18 cellular contexts compared by ENCODE assay signal in the genomic region with DNA sequence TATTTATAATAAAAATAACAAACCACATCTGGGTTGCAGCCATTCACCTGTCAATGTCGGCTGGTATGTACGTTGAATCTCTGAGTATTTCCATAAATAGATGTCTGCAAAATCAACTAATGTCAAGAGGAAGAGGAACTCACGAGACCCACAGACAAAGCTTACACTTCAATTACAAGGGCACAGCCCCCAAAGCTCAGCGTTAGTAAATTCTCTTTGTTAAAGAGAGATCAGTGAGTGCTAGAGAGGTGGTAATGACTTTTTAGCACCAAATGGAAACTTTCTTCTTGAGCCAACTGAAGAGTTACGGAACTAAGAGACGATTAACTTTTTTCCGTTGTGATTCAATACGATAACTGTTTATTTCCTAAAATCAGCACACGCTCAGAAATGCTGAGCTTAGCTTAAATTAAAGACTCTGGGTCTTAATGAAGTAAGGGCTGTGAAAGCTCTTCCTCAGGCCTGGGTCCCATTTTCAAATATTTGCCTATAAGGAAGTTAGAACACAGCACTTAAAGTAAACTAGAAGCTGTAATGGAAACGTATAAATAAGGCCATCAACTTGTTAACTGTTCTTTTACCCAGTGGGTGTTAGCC. TPM values are rescaled to one million over a fixed set of nuclear protein-coding genes. Genes with fewer than 3 reads are reported as not detected.
DNase-seq lines count a peak whose midpoint lies in the region; ATAC-seq and TF ChIP-seq lines count a peak whose summit lies in the region.
"Had no signal": no experiment of that assay in that cellular context is flagged by ENCODE, and none has a peak within 500 bp of the region (broad histone marks: within the 10 kb centered on the region; RNA-seq: fewer than 3 reads in every experiment).

No MANE protein-coding gene starts in this region.

- H3K4me3 ChIP-seq in suprapubic skin: no peak overlapping the region
- no peak overlapping the region for H3K4me3 ChIP-seq in esophagus muscularis mucosa
- H3K4me3 ChIP-seq: adrenal gland, coronary artery, pancreas had no signal

- H3K36me3 Mint-ChIP-seq in activated naive CD4-positive, alpha-beta T cell treated with anti-CD3 and anti-CD28 coated beads, Interleukin-2, amount 50 U/mL, for 24 hours: peaks cover 9% of the 10 kb centered on the region
- H3K36me3 Mint-ChIP-seq in activated naive CD4-positive, alpha-beta T cell treated with anti-CD3 and anti-CD28 coated beads, Interleukin-2, amount 10 ng/mL, durations not matched to agents 7 days and 5 days: peaks cover 39% of the 10 kb centered on the region
- peaks cover 85% of the 10 kb centered on the region for H3K36me3 Mint-ChIP-seq in effector memory CD8-positive, alpha-beta T cell (ENCODE audit: insufficient read depth)

- H3K27ac Mint-ChIP-seq in activated naive CD4-positive, alpha-beta T cell treated with anti-CD3 and anti-CD28 coated beads, Interleukin-2, amount 50 U/mL, for 24 hours: peak overlapping the region; percentile 14
- no peak overlapping the region for H3K27ac Mint-ChIP-seq in activated naive CD4-positive, alpha-beta T cell treated with anti-CD3 and anti-CD28 coated beads, Interleukin-2, amount 10 ng/mL, durations not matched to agents 7 days and 5 days
- H3K27ac Mint-ChIP-seq in effector memory CD8-positive, alpha-beta T cell: peak overlapping the region; percentile 64 to 83
- H3K27ac Mint-ChIP-seq: activated CD8-positive, alpha-beta memory T cell treated with anti-CD3 and anti-CD28 coated beads, Interleukin-2, amount 10 ng/mL, durations not matched to agents 7 days and 5 days; T-helper 2 cell treated with Interferon-gamma antibody and Interleukin-4, amounts not matched to agents 5 μg/mL and 100 μg/mL, for 36 hours had no signal

- H3K9me3 ChIP-seq in suprapubic skin (no peaks in the 10 kb centered on the region), esophagus muscularis mucosa (no peaks in the 10 kb centered on the region)
- H3K9me3 ChIP-seq: adrenal gland, pancreas had no signal

- peaks cover 9% of the 10 kb centered on the region for H3K4me1 Mint-ChIP-seq in activated naive CD4-positive, alpha-beta T cell treated with anti-CD3 and anti-CD28 coated beads, Interleukin-2, amount 50 U/mL, for 24 hours
- peaks cover 4% of the 10 kb centered on the region for H3K4me1 Mint-ChIP-seq in activated naive CD4-positive, alpha-beta T cell treated with anti-CD3 and anti-CD28 coated beads, Interleukin-2, amount 10 ng/mL, durations not matched to agents 7 days and 5 days
- H3K4me1 Mint-ChIP-seq in effector memory CD8-positive, alpha-beta T cell (ENCODE audit: low read depth in 2 of 2): peaks cover 11 to 24% of the 10 kb centered on the region in 2 donors
- H3K4me1 Mint-ChIP-seq: H9 had no signal

- no peaks in the 10 kb centered on the region for H3K27me3 Mint-ChIP-seq in activated naive CD4-positive, alpha-beta T cell treated with anti-CD3 and anti-CD28 coated beads, Interleukin-2, amount 50 U/mL, for 24 hours
- no peaks in the 10 kb centered on the region for H3K27me3 Mint-ChIP-seq in activated naive CD4-positive, alpha-beta T cell treated with anti-CD3 and anti-CD28 coated beads, Interleukin-2, amount 10 ng/mL, durations not matched to agents 7 days and 5 days
- no peaks in the 10 kb centered on the region for H3K27me3 Mint-ChIP-seq in effector memory CD8-positive, alpha-beta T cell
- H3K27me3 Mint-ChIP-seq: activated CD8-positive, alpha-beta memory T cell treated with anti-CD3 and anti-CD28 coated beads, Interleukin-2, amount 10 ng/mL, durations not matched to agents 7 days and 5 days had no signal

- H3K4me3 Mint-ChIP-seq in activated naive CD4-positive, alpha-beta T cell treated with anti-CD3 and anti-CD28 coated beads, Interleukin-2, amount 50 U/mL, for 24 hours: no peak overlapping the region
- no peak overlapping the region for H3K4me3 Mint-ChIP-seq in activated naive CD4-positive, alpha-beta T cell treated with anti-CD3 and anti-CD28 coated beads, Interleukin-2, amount 10 ng/mL, durations not matched to agents 7 days and 5 days
- no peak overlapping the region for H3K4me3 Mint-ChIP-seq in effector memory CD8-positive, alpha-beta T cell
- H3K4me3 Mint-ChIP-seq: activated CD8-positive, alpha-beta memory T cell treated with anti-CD3 and anti-CD28 coated beads, Interleukin-2, amount 10 ng/mL, durations not matched to agents 7 days and 5 days; H9; T-helper 2 cell treated with Interferon-gamma antibody and Interleukin-4, amounts not matched to agents 5 μg/mL and 100 μg/mL, for 36 hours had no signal

- ATAC-seq in effector memory CD8-positive, alpha-beta T cell (replicated peaks): no peak
- ATAC-seq in GM21360 (IDR thresholded peaks at IDR 0.05; ENCODE audit: unreplicated experiment): no peak
- ATAC-seq: activated CD8-positive, alpha-beta memory T cell treated with anti-CD3 and anti-CD28 coated beads, Interleukin-2, amount 10 ng/mL, durations not matched to agents 7 days and 5 days had no signal

- H3K4me1 ChIP-seq in suprapubic skin (peaks cover 15% of the 10 kb centered on the region), esophagus muscularis mucosa (no peaks in the 10 kb centered on the region)
- H3K4me1 ChIP-seq: adrenal gland had no signal

- TF ChIP-seq POLR2A in Raji (IDR thresholded peaks at IDR 0.05; ENCODE audit: insufficient read depth, low read depth, low read length): peak; percentile 9; the same call in 1 of the 2 replicates
- TF ChIP-seq POLR2A in suprapubic skin (IDR thresholded peaks at IDR 0.05): no peak
- TF ChIP-seq POLR2A in esophagus muscularis mucosa (IDR thresholded peaks at IDR 0.05; ENCODE audit: low read depth): no peak

- H3K27me3 ChIP-seq in suprapubic skin: no peaks in the 10 kb centered on the region
- H3K27me3 ChIP-seq in esophagus muscularis mucosa: no peaks in the 10 kb centered on the region
- H3K27me3 ChIP-seq: adrenal gland, pancreas had no signal

- H3K9me3 Mint-ChIP-seq in activated naive CD4-positive, alpha-beta T cell treated with anti-CD3 and anti-CD28 coated beads, Interleukin-2, amount 50 U/mL, for 24 hours: no peaks in the 10 kb centered on the region
- no peaks in the 10 kb centered on the region for H3K9me3 Mint-ChIP-seq in activated naive CD4-positive, alpha-beta T cell treated with anti-CD3 and anti-CD28 coated beads, Interleukin-2, amount 10 ng/mL, durations not matched to agents 7 days and 5 days
- no peaks in the 10 kb centered on the region for H3K9me3 Mint-ChIP-seq in effector memory CD8-positive, alpha-beta T cell
- H3K9me3 Mint-ChIP-seq: H9; T-helper 2 cell treated with Interferon-gamma antibody and Interleukin-4, amounts not matched to agents 5 μg/mL and 100 μg/mL, for 36 hours had no signal

- no peak for TF ChIP-seq CTCF in suprapubic skin (IDR thresholded peaks at IDR 0.05)
- TF ChIP-seq CTCF in esophagus muscularis mucosa (IDR thresholded peaks at IDR 0.05): no peak

- DNase-seq in activated naive CD4-positive, alpha-beta T cell treated with anti-CD3 and anti-CD28 coated beads, Interleukin-2, amount 10 ng/mL, durations not matched to agents 7 days and 5 days: no peak
- no peak for DNase-seq in effector memory CD8-positive, alpha-beta T cell
- no peak for DNase-seq in suprapubic skin (ENCODE audit: low spot score in 2 of 2)
- no peak for DNase-seq in posterior cingulate gyrus
- DNase-seq in esophagus muscularis mucosa (ENCODE audit: extremely low spot score): no peak
- DNase-seq: activated CD8-positive, alpha-beta memory T cell treated with anti-CD3 and anti-CD28 coated beads, Interleukin-2, amount 10 ng/mL, durations not matched to agents 7 days and 5 days; adrenal gland; DMS79 treated with DMSO at 0.1 percent for 48 hours; H9; mesendoderm; NCI-H1417; NCI-H446; pancreas had no signal

- WGBS in suprapubic skin: 49% methylated on average over 10 of the region's 10 CpGs
- WGBS in esophagus muscularis mucosa: 44% methylated on average over 10 of the region's 10 CpGs

- H3K27ac ChIP-seq in suprapubic skin (peak overlapping the region; percentile 16), esophagus muscularis mucosa (replicated peaks in 1 of 4) (peak overlapping the region in 1 of 4 donors; percentile 5)

- TF ChIP-seq EP300 in suprapubic skin (IDR thresholded peaks at IDR 0.05) (no peak), esophagus muscularis mucosa (IDR thresholded peaks at IDR 0.05) (no peak)

- intact Hi-C loops in posterior cingulate gyrus (cut with DNase I) (no loop called here), esophagus muscularis mucosa (cut with DNase I) (no loop called here)

- H3K36me3 ChIP-seq in suprapubic skin: peaks cover 49% of the 10 kb centered on the region
- peaks cover 5 to 62% (median 37%) of the 10 kb centered on the region in 4 donors for H3K36me3 ChIP-seq in esophagus muscularis mucosa

- CTCF ChIA-PET in activated naive CD4-positive, alpha-beta T cell treated with anti-CD3 and anti-CD28 coated beads, Interleukin-2, amount 10 ng/mL, durations not matched to agents 7 days and 5 days (lab: Charles Lee): no interaction called here

RNA-seq across cellular contexts. Expression of gene TFIP11, which starts 22.7 kb away (rescaled TPM):
- 10 to 100 TPM; 35.3 to 46.3 (median 37.5) TPM for total RNA-seq in suprapubic skin
- 10 to 100 TPM; 17.9 to 23.5 (median 20.4) TPM for total RNA-seq in esophagus muscularis mucosa

RNA-seq across cellular contexts. Expression of gene SRRD, which starts 51.3 kb away (rescaled TPM):
- total RNA-seq in suprapubic skin (10 to 100 TPM; 11.2 to 16.3 (median 14.1) TPM), esophagus muscularis mucosa (10 to 100 TPM; 12.7 to 20.5 (median 15.2) TPM)

RNA-seq across cellular contexts. Expression of gene HPS4, which starts 51.4 kb away (rescaled TPM):
- total RNA-seq in suprapubic skin (100 to 1,000 TPM in 1 of 4 donors, 10 to 100 TPM in 3; 46.5 to 152 (median 62.9) TPM), esophagus muscularis mucosa (10 to 100 TPM; 15.4 to 17.9 (median 17.5) TPM)

RNA-seq across cellular contexts. Expression of gene TPST2, which starts 55.0 kb away (rescaled TPM):
- 10 to 100 TPM; 44.5 to 59.4 (median 51.9) TPM for total RNA-seq in suprapubic skin
- total RNA-seq in esophagus muscularis mucosa: 10 to 100 TPM; 22.0 to 30.9 (median 28.7) TPM
